Comparison of ENCODE assay signal across 15 cellular contexts in genomic region chr17:19291646-19292376, GRCh38.
"Had no signal": no experiment of that assay in that cellular context is flagged by ENCODE, and none has a peak within 500 bp of the region (broad histone marks: within the 10 kb centered on the region; RNA-seq: fewer than 3 reads in every experiment).

No MANE protein-coding gene starts in this region.

- H3K27ac Mint-ChIP-seq: activated CD4-positive, alpha-beta T cell treated with anti-CD3 and anti-CD28 coated beads, Interleukin-2, amount 10 ng/mL, durations not matched to agents 7 days and 5 days; activated naive CD4-positive, alpha-beta T cell treated with anti-CD3 and anti-CD28 coated beads for 36 hours; naive thymus-derived CD8-positive, alpha-beta T cell; T-helper 17 cell had no signal

- H3K4me3 ChIP-seq: lung, mucosa of descending colon had no signal

- H3K9me3 ChIP-seq: mucosa of descending colon had no signal

- H3K9me3 Mint-ChIP-seq: activated CD4-positive, alpha-beta T cell treated with anti-CD3 and anti-CD28 coated beads, Interleukin-2, amount 10 ng/mL, durations not matched to agents 7 days and 5 days; activated naive CD4-positive, alpha-beta T cell treated with anti-CD3 and anti-CD28 coated beads for 36 hours; naive thymus-derived CD8-positive, alpha-beta T cell had no signal

- ATAC-seq: naive thymus-derived CD8-positive, alpha-beta T cell; SK-N-SH treated with all-trans-retinoic acid at 6 μM for 48 hours; T-helper 17 cell had no signal

- H3K4me3 Mint-ChIP-seq: activated CD4-positive, alpha-beta T cell treated with anti-CD3 and anti-CD28 coated beads, Interleukin-2, amount 10 ng/mL, durations not matched to agents 7 days and 5 days; activated naive CD4-positive, alpha-beta T cell treated with anti-CD3 and anti-CD28 coated beads for 36 hours; naive thymus-derived CD8-positive, alpha-beta T cell; T-helper 17 cell had no signal

- DNase-seq: activated CD4-positive, alpha-beta T cell treated with anti-CD3 and anti-CD28 coated beads, Interleukin-2, amount 10 ng/mL, durations not matched to agents 7 days and 5 days; activated CD4-positive, CD25-positive, alpha-beta regulatory T cell; activated CD8-positive, alpha-beta memory T cell treated with anti-CD3 and anti-CD28 coated beads for 24 hours; activated naive CD4-positive, alpha-beta T cell treated with anti-CD3 and anti-CD28 coated beads for 36 hours; central memory CD4-positive, alpha-beta T cell; cortex of kidney; erythroblast; glutamatergic neuron; mucosa of descending colon; naive thymus-derived CD8-positive, alpha-beta T cell; occipital lobe; stimulated activated CD4-positive, alpha-beta T cell treated with anti-CD3 and anti-CD28 coated beads, Interleukin-15, amount 100 ng/mL, for 24 hours; T-helper 17 cell had no signal
